8 cellular contexts compared by ENCODE assay signal in genomic region chr1:56330400-56331026, GRCh38.
DNase-seq lines count a peak whose midpoint lies in the region; ATAC-seq, FAIRE-seq and TF ChIP-seq lines count a peak whose summit lies in the region.

No MANE protein-coding gene starts in this region.

- no peak for TF ChIP-seq POLR2A in GM18505 (IDR thresholded peaks at IDR 0.05; ENCODE audit: borderline replicate concordance, extremely low read depth, insufficient read depth, insufficient read length)

- no peak for FAIRE-seq in GM19239 (lab: Jason Lieb, UNC)

- DNase-seq in HCEC 1CT (peak; percentile 54), MV-4-11 (lab: John Stamatoyannopoulos, UW) (peak; percentile 86), hepatic stellate cell (ENCODE audit: low spot score) (peak; percentile 15), mesenteric fat pad (ENCODE audit: low spot score) (no peak), GM19239 (ENCODE audit: insufficient read length, low spot score) (no peak)
- DNase-seq in activated effector memory CD4-positive, alpha-beta T cell treated with Interleukin-2 at 50 U/mL for 16 hours: no peak
- no peak for DNase-seq in activated CD4-positive, CD25-positive, alpha-beta regulatory T cell treated with anti-CD3 and anti-CD28 coated beads, Interleukin-2, amount 50 U/mL, for 72 hours

- ATAC-seq in GM18505 (IDR thresholded peaks at IDR 0.05; ENCODE audit: unreplicated experiment): peak; percentile 91

Comparison
In these comparisons a context has a peak if more than half of its experiments do, and no peak if none do; other contexts are left out.
1. DNase-seq: peak in HCEC 1CT (single experiment), MV-4-11 (single experiment) and hepatic stellate cell (single experiment); none in activated effector memory CD4-positive, alpha-beta T cell treated with Interleukin-2 at 50 U/mL for 16 hours (single experiment), mesenteric fat pad (single experiment), GM19239 (single experiment) and activated CD4-positive, CD25-positive, alpha-beta regulatory T cell treated with anti-CD3 and anti-CD28 coated beads, Interleukin-2, amount 50 U/mL, for 72 hours (single experiment).